ENCODE assay signal across 1 cellular context in the genomic region with DNA sequence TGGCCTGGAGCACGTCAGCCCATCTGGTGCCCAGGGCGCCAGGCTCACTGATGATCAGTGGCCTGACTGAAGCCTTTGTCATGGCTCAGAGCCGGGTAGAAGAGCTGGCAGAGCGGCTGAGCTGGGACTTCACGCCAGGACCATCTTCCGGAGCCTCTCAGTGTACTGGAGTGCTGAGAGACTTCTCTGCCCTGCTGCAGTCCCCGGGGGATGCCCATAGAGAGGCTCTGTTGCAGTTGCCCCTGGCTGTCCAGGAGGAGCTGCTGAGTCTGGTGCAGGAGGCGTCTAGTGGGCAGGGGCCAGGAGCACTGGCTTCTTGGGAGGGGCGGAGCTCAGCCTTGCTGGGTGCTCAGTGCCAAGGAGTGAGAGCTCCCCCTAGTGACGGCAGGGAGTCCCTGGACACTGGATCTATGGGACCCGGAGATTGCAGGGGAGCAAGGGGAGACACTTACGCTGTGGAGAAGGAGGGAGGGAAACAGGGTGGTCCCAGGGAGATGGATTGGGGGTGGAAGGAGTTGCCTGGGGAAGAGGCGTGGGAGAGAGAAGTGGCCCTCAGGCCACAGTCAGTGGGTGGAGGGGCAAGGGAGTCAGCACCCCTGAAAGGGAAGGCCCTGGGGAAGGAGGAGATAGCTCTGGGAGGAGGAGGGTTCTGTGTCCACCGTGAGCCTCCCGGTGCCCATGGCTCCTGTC.
A peak's percentile ranks its signal among the peaks of the same experiment; 100 is the strongest.
TF ChIP-seq lines count a peak whose summit lies in the region.

No MANE protein-coding gene starts in this region.

TF ChIP-seq in IMR-90, 13 proteins besides CTCF, POLR2A, EP300 and RAD21:
- TF ChIP-seq RCOR1 (IDR thresholded peaks at IDR 0.05; ENCODE audit: insufficient replicate concordance, low read length), result peak; percentile 32
- TF ChIP-seq MXI1 (IDR thresholded peaks at IDR 0.05; ENCODE audit: borderline replicate concordance, low read depth, low read length), result peak; percentile 62; the same call in 1 of the 2 replicates
- peak; percentile 6; the same call in 1 of the 2 replicates for TF ChIP-seq BHLHE40 (IDR thresholded peaks at IDR 0.05; ENCODE audit: low read depth, low read length)
- no peak for TF ChIP-seq FOS (IDR thresholded peaks at IDR 0.05; ENCODE audit: low read depth, low read length)
- TF ChIP-seq CHD1 (IDR thresholded peaks at IDR 0.05; ENCODE audit: low read depth, low read length), result no peak
- TF ChIP-seq SMC3 (IDR thresholded peaks at IDR 0.05; ENCODE audit: low read depth, low read length), result peak; percentile 86
- TF ChIP-seq CEBPB (IDR thresholded peaks at IDR 0.05; ENCODE audit: low read depth, low read length), result no peak
- TF ChIP-seq MAZ (IDR thresholded peaks at IDR 0.05; ENCODE audit: borderline replicate concordance, low read depth, low read length), result peak; percentile 93
- TF ChIP-seq NFE2L2 (IDR thresholded peaks at IDR 0.05; ENCODE audit: low read depth, low read length), result no peak
- TF ChIP-seq, protein P1, sequence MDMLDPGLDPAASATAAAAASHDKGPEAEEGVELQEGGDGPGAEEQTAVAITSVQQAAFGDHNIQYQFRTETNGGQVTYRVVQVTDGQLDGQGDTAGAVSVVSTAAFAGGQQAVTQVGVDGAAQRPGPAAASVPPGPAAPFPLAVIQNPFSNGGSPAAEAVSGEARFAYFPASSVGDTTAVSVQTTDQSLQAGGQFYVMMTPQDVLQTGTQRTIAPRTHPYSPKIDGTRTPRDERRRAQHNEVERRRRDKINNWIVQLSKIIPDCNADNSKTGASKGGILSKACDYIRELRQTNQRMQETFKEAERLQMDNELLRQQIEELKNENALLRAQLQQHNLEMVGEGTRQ (IDR thresholded peaks at IDR 0.05; ENCODE audit: low read depth, low read length), result peak; percentile 22; the same call in 1 of the 2 replicates
- TF ChIP-seq, protein P2, sequence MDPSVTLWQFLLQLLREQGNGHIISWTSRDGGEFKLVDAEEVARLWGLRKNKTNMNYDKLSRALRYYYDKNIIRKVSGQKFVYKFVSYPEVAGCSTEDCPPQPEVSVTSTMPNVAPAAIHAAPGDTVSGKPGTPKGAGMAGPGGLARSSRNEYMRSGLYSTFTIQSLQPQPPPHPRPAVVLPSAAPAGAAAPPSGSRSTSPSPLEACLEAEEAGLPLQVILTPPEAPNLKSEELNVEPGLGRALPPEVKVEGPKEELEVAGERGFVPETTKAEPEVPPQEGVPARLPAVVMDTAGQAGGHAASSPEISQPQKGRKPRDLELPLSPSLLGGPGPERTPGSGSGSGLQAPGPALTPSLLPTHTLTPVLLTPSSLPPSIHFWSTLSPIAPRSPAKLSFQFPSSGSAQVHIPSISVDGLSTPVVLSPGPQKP (IDR thresholded peaks at IDR 0.05; ENCODE audit: borderline replicate concordance, low read depth, low read length), result no peak
- no peak for TF ChIP-seq RFX5 (IDR thresholded peaks at IDR 0.05; ENCODE audit: low read depth, low read length)
- TF ChIP-seq MAFK (IDR thresholded peaks at IDR 0.05; ENCODE audit: low read depth, low read length), result peak; percentile 13; the same call in 1 of the 2 replicates
